In genomic region chr21:15140321-15141019, GRCh38 we compare ENCODE assay signal across 1 cellular context.
TF ChIP-seq lines count a peak whose summit lies in the region.

No MANE protein-coding gene starts in this region.

TF ChIP-seq in GM23338, 12 proteins besides CTCF, POLR2A, EP300 and RAD21 (continued from another document):
- TF ChIP-seq ETS1 (IDR thresholded peaks at IDR 0.05) (no peak), EZH2 (IDR thresholded peaks at IDR 0.05; ENCODE audit: low read depth, unreplicated experiment) (no peak), NANOG (IDR thresholded peaks at IDR 0.05; ENCODE audit: borderline replicate concordance) (no peak), ZNF331 (CRISPR knock-in tag; IDR thresholded peaks at IDR 0.05; ENCODE audit: low read depth) (no peak), JUNB (IDR thresholded peaks at IDR 0.05; ENCODE audit: unreplicated experiment) (no peak), STAT1 (IDR thresholded peaks at IDR 0.05; ENCODE audit: unreplicated experiment) (no peak), POLR2AphosphoS5 (IDR thresholded peaks at IDR 0.05; ENCODE audit: low read depth) (no peak), EZH2phosphoT487 (IDR thresholded peaks at IDR 0.05; ENCODE audit: unreplicated experiment) (no peak), CREB1 (CRISPR knock-in tag; IDR thresholded peaks at IDR 0.05; ENCODE audit: low read depth) (no peak), ZNF462 (CRISPR knock-in tag; IDR thresholded peaks at IDR 0.05) (no peak)
TF ChIP-seq in GM23338: peak in this region for 0.
